ENCODE assay signal across 11 cellular contexts in the genomic region with DNA sequence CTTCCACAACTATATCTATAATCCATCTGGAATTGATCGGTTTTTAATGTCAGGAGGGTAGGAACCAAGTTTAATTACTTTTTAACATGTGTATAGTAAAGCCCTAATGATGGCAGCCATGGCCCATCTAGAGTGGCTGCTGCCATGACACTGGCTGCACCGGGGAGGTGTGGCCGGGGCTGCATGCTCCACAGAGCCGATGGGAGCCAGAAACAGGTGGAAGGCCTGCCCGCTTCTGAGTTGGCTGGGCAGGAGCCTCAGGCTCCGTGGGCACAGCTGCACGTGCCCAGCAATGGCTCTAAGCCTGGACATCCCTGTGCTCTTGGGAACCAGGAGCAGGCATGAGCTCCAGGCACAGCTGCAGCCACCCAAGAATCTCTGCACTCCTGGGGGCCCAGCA.
"Had no signal": no experiment of that assay in that cellular context is flagged by ENCODE, and none has a peak within 500 bp of the region (broad histone marks: within the 10 kb centered on the region; RNA-seq: fewer than 3 reads in every experiment).

No MANE protein-coding gene starts in this region.

- H3K4me1 Mint-ChIP-seq: GM23338, H9 had no signal

- H3K27ac ChIP-seq: GM23248 had no signal

- H3K9ac ChIP-seq: GM23248 had no signal

- H3K27ac Mint-ChIP-seq: GM23338, H9, HFFc6 had no signal

- H3K36me3 ChIP-seq: HAP-1 had no signal

- H3K4me3 ChIP-seq: GM23248, GM23338, HAP-1 had no signal

- H3K4me1 ChIP-seq: HAP-1 had no signal

- ATAC-seq: GM23338, HCT116 had no signal

- DNase-seq: GOT3, H7, H9, HCEC 1CT, HFFc6 had no signal

- H3K4me3 Mint-ChIP-seq: GM23338, H9, HFFc6 had no signal

- FAIRE-seq: H1, H54 had no signal

- H3K9me3 ChIP-seq: HAP-1 had no signal
